1 cellular context compared by ENCODE assay signal in genomic region chr12:19428261-19428660, GRCh38.
TF ChIP-seq lines count a peak whose summit lies in the region.

No MANE protein-coding gene starts in this region.

TF ChIP-seq in HepG2, 621 proteins besides CTCF, POLR2A, EP300 and RAD21 (continued from another document):
- 0 out of 2 replicates have a peak, but pooled peaks have one; percentile 19 for TF ChIP-seq CEBPG (CRISPR knock-in tag; IDR thresholded peaks at IDR 0.05)
- TF ChIP-seq CEBPB (IDR thresholded peaks at IDR 0.05; ENCODE audit: borderline replicate concordance, low read depth, low read length): 0 out of 2 replicates have a peak, but pooled peaks have one; percentile 10
